8 cellular contexts compared by ENCODE assay signal in the genomic region with DNA sequence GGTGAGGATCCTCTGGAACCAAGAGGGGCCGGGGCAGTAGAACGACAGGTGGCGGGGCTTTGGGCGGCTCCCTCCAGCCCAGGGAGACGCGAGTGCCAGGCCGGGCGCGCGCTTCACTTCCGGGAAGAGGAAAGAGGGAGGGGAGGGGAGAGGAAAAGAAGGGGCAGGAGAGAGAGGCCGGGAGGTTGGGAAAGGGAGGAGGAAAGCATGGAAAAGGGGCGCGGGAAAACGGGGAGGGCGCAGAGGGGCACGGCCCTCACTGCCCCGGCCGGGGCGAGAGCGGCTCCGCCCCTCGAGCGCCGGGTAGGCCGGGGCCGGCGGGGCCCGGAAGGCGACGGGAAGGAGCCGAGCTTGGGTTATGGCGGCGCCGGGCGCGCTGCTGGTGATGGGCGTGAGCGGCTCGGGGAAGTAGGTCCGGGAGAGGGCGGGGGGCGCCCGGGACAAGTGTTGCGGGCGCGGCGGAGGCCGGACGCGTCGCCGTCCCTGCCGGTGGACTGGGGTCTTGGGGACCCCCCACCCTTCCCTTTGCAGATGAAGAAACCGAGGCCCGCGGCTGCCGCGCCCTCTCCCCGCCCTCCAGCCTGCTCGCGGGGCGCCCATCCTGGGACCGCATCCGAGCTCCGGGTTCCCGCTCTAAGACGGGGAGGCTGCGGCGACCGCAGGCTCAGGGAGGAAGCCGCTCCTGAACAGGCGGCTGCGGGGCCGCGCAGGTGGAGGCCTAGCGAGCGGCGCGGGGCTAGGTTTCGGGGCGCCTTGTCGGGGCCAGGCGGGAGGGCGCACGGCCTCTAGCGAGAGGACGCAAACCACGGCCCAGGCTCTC. TPM values are rescaled to one million over a fixed set of nuclear protein-coding genes. Genes with fewer than 3 reads are reported as not detected.
A peak's percentile ranks its signal among the peaks of the same experiment; 100 is the strongest.
DNase-seq lines count a peak whose midpoint lies in the region; ATAC-seq and TF ChIP-seq lines count a peak whose summit lies in the region.

IDNK (plus strand) TSS at position 330 of the 820 bp plus-strand sequence; CDS start at position 359, 29 bp downstream.

- no peaks in the 10 kb centered on the region for H3K9me2 ChIP-seq in PC-3 (replicated peaks; ENCODE audit: low read length)

- H3K36me3 ChIP-seq in Caco-2 (ENCODE audit: control insufficient read depth, insufficient read depth, low read length), result no peaks in the 10 kb centered on the region
- H3K36me3 ChIP-seq in PC-3 (ENCODE audit: low read depth, low read length), result no peaks in the 10 kb centered on the region
- H3K36me3 ChIP-seq in stomach smooth muscle (ENCODE audit: control insufficient read depth in 2 of 2, insufficient read depth in 2 of 2, low read length in 2 of 2), result peaks cover 2 to 8% of the 10 kb centered on the region in 2 donors

- POLR2A ChIA-PET in Caco-2 (lab: Charles Lee) (interaction anchor here (0.6 kb wide), 1 partner anchor 9 kb away, joined by 3 read pairs; no protein-coding TSS in a partner anchor), PC-3 (lab: Charles Lee; ENCODE audit: unreplicated experiment) (no interaction called here)

- H3K4me3 ChIP-seq in Caco-2 (ENCODE audit: low read depth, low read length), result peak within 1 kb of the TSS; percentile 65
- peak within 1 kb of the TSS; percentile 85 for H3K4me3 ChIP-seq in PC-3 (ENCODE audit: low read length)
- peak within 1 kb of the TSS; percentile 58 to 81 for H3K4me3 ChIP-seq in stomach smooth muscle (ENCODE audit: low read length in 2 of 2)

- TF ChIP-seq CTCF in Caco-2 (IDR thresholded peaks at IDR 0.05; ENCODE audit: insufficient read depth in 1 of 2, low read depth in 1 of 2, low read length in 1 of 2, severe bottlenecking in 1 of 2, unreplicated experiment in 1 of 2) (no peak), PC-3 (conservative IDR thresholded peaks at IDR 0.05; ENCODE audit: low read depth, low read length) (no peak), nephron progenitor cell (IDR thresholded peaks at IDR 0.05) (no peak)

- H3K4me1 Mint-ChIP-seq in Caco-2 (ENCODE audit: low read depth, unreplicated experiment), result peaks cover 20% of the 10 kb centered on the region
- peaks cover 22% of the 10 kb centered on the region for H3K4me1 Mint-ChIP-seq in activated T-helper 2 cell treated with anti-CD3 and anti-CD28 coated beads, Interferon-gamma antibody, Interleukin-2, Interleukin-4, amounts not matched to agents 10 μg/mL and 5 μg/mL and 100 μg/mL, durations not matched to agents 14 hours and 24 hours and 36 hours (ENCODE audit: low read depth)
- H3K4me1 Mint-ChIP-seq in nephron progenitor cell, result peaks cover 24% of the 10 kb centered on the region

- H3K9me3 ChIP-seq in Caco-2 (no peaks in the 10 kb centered on the region), PC-3 (ENCODE audit: low read length) (no peaks in the 10 kb centered on the region), stomach smooth muscle (ENCODE audit: control insufficient read depth in 2 of 2, low read length in 2 of 2) (no peaks in the 10 kb centered on the region)

- H3K4me1 ChIP-seq in Caco-2 (peaks cover 14% of the 10 kb centered on the region), PC-3 (ENCODE audit: insufficient read depth, low read length) (peaks cover 9% of the 10 kb centered on the region; the same call in 1 of the 2 replicates), stomach smooth muscle (ENCODE audit: control insufficient read depth, insufficient read depth, low read length) (no peaks in the 10 kb centered on the region)

- no peaks in the 10 kb centered on the region for H3F3A ChIP-seq in PC-3 (ENCODE audit: low read length, unreplicated experiment)

- H3K4me3 Mint-ChIP-seq in Caco-2 (ENCODE audit: unreplicated experiment), result peak within 1 kb of the TSS; percentile 84
- H3K4me3 Mint-ChIP-seq in activated T-helper 2 cell treated with anti-CD3 and anti-CD28 coated beads, Interferon-gamma antibody, Interleukin-2, Interleukin-4, amounts not matched to agents 10 μg/mL and 5 μg/mL and 100 μg/mL, durations not matched to agents 14 hours and 24 hours and 36 hours (ENCODE audit: low read depth), result peak within 1 kb of the TSS; percentile 90
- H3K4me3 Mint-ChIP-seq in nephron progenitor cell, result peak within 1 kb of the TSS; percentile 87

- CTCF ChIA-PET in Caco-2 (lab: Charles Lee), result no interaction called here
- CTCF ChIA-PET in PC-3 (lab: Charles Lee), result interaction anchor here (0.6 kb wide), 1 partner anchor 692 kb away, joined by 6 read pairs; no protein-coding TSS in a partner anchor

- peak; percentile 59 to 77 for DNase-seq in Caco-2
- peak; percentile 54 for DNase-seq in PC-3
- peak; percentile 63 for DNase-seq in activated T-helper 2 cell treated with anti-CD3 and anti-CD28 coated beads, Interferon-gamma antibody, Interleukin-2, Interleukin-4, amounts not matched to agents 10 μg/mL and 5 μg/mL and 100 μg/mL, durations not matched to agents 14 hours and 24 hours and 36 hours (ENCODE audit: low spot score)
- peak; percentile 51 for DNase-seq in fibroblast of peridontal ligament (ENCODE audit: extremely low read depth)
- peak; percentile 74 for DNase-seq in nephron progenitor cell

- ATAC-seq in GM19452 (IDR thresholded peaks at IDR 0.05; ENCODE audit: unreplicated experiment) (peak; percentile 86), HG03565 (IDR thresholded peaks at IDR 0.05; ENCODE audit: unreplicated experiment) (peak; percentile 70), PC-3 (peak; percentile 72)

- intact Hi-C loops in Caco-2 (cut with micrococcal nuclease; ENCODE audit: unreplicated experiment) (loop anchor here (1.0 to 10.0 kb wide), 2 partner anchors 14 to 302 kb away; partner anchors contain the start of gene KIF27), PC-3 (cut with micrococcal nuclease) (loop anchor here (5.0 kb wide), 1 partner anchor 84 kb away; the partner anchor contains the start of gene UBQLN1)
- intact Hi-C loops in activated T-helper 2 cell treated with anti-CD3 and anti-CD28 coated beads, Interferon-gamma antibody, Interleukin-2, Interleukin-4, amounts not matched to agents 10 μg/mL and 5 μg/mL and 100 μg/mL, durations not matched to agents 14 hours and 24 hours and 36 hours (cut with micrococcal nuclease), result loop anchor here (1.0 to 5.0 kb wide), 4 partner anchors 84 to 357 kb away; partner anchors contain the start of genes GKAP1, HNRNPK, KIF27 and RMI1

- H3K27ac ChIP-seq in PC-3 (ENCODE audit: low read length) (peak within 1 kb of the TSS; percentile 34), stomach smooth muscle (ENCODE audit: low read length) (peak within 1 kb of the TSS; percentile 62)

- H3K27me3 ChIP-seq in Caco-2 (replicated peaks; ENCODE audit: control insufficient read depth, insufficient read depth, low read length) (no peaks in the 10 kb centered on the region), PC-3 (ENCODE audit: low read length) (no peaks in the 10 kb centered on the region), stomach smooth muscle (ENCODE audit: control insufficient read depth in 1 of 2, insufficient read depth in 2 of 2, low read length in 2 of 2) (peaks cover 0 to 2% of the 10 kb centered on the region in 2 donors)

- peak within 1 kb of the TSS; percentile 83 for H3K27ac Mint-ChIP-seq in Caco-2 (ENCODE audit: unreplicated experiment)
- peak within 1 kb of the TSS; percentile 99 for H3K27ac Mint-ChIP-seq in activated T-helper 2 cell treated with anti-CD3 and anti-CD28 coated beads, Interferon-gamma antibody, Interleukin-2, Interleukin-4, amounts not matched to agents 10 μg/mL and 5 μg/mL and 100 μg/mL, durations not matched to agents 14 hours and 24 hours and 36 hours
- no peak within 1 kb of the TSS for H3K27ac Mint-ChIP-seq in nephron progenitor cell

- H3K4me2 ChIP-seq in PC-3 (ENCODE audit: low read length), result peak within 1 kb of the TSS; percentile 96

- H3K9ac ChIP-seq in PC-3 (ENCODE audit: low read length), result peak within 1 kb of the TSS; percentile 85
- peak within 1 kb of the TSS; percentile 86 to 88 for H3K9ac ChIP-seq in stomach smooth muscle (ENCODE audit: low read length in 2 of 2)

- no peaks in the 10 kb centered on the region for H4K20me1 ChIP-seq in PC-3 (ENCODE audit: low read length)

- H3K27me3 Mint-ChIP-seq in Caco-2 (ENCODE audit: insufficient read depth, unreplicated experiment) (no peaks in the 10 kb centered on the region), nephron progenitor cell (ENCODE audit: low read depth, poor library complexity) (peaks cover 6% of the 10 kb centered on the region)
- peaks cover 8% of the 10 kb centered on the region for H3K27me3 Mint-ChIP-seq in activated T-helper 2 cell treated with anti-CD3 and anti-CD28 coated beads, Interferon-gamma antibody, Interleukin-2, Interleukin-4, amounts not matched to agents 10 μg/mL and 5 μg/mL and 100 μg/mL, durations not matched to agents 14 hours and 24 hours and 36 hours (ENCODE audit: low read depth)

- BruUV-seq in Caco-2 (replicated peaks; lab: Mats Ljungman, UMichigan) (TSS peak; percentile 40), PC-3 (replicated peaks; lab: Mats Ljungman, UMichigan) (no TSS peak)

- peak within 1 kb of the TSS; percentile 90 for H2AFZ ChIP-seq in PC-3 (ENCODE audit: low read length)

- H3K79me2 ChIP-seq in PC-3 (ENCODE audit: low read length), result no peaks in the 10 kb centered on the region

- H3K9me3 Mint-ChIP-seq in Caco-2 (ENCODE audit: unreplicated experiment) (no peaks in the 10 kb centered on the region), nephron progenitor cell (no peaks in the 10 kb centered on the region)
- H3K9me3 Mint-ChIP-seq in activated T-helper 2 cell treated with anti-CD3 and anti-CD28 coated beads, Interferon-gamma antibody, Interleukin-2, Interleukin-4, amounts not matched to agents 10 μg/mL and 5 μg/mL and 100 μg/mL, durations not matched to agents 14 hours and 24 hours and 36 hours, result no peaks in the 10 kb centered on the region

- H3K36me3 Mint-ChIP-seq in Caco-2 (ENCODE audit: insufficient read depth, unreplicated experiment), result peaks cover 13% of the 10 kb centered on the region
- H3K36me3 Mint-ChIP-seq in activated T-helper 2 cell treated with anti-CD3 and anti-CD28 coated beads, Interferon-gamma antibody, Interleukin-2, Interleukin-4, amounts not matched to agents 10 μg/mL and 5 μg/mL and 100 μg/mL, durations not matched to agents 14 hours and 24 hours and 36 hours (ENCODE audit: low read depth), result peaks cover 12% of the 10 kb centered on the region
- peaks cover 13% of the 10 kb centered on the region for H3K36me3 Mint-ChIP-seq in nephron progenitor cell (ENCODE audit: low read depth)

RNA-seq across cellular contexts. Expression of gene IDNK, which starts in this region (rescaled TPM):
- total RNA-seq in Caco-2 (2022), result 4.3 and 5.1 TPM in 2 replicates
- 1.4 and 2.8 TPM in 2 replicates for total RNA-seq in PC-3 (2014; rRNA removed)
- 4.9 and 5.1 TPM in 2 replicates for total RNA-seq in activated T-helper 2 cell treated with anti-CD3 and anti-CD28 coated beads, Interferon-gamma antibody, Interleukin-2, Interleukin-4, amounts not matched to agents 10 μg/mL and 5 μg/mL and 100 μg/mL, durations not matched to agents 14 hours and 24 hours and 36 hours

Comparison
In these comparisons a context has a peak if more than half of its experiments do, and no peak if none do; other contexts are left out.
1. Peak in every context shown above with its lines: DNase-seq, ATAC-seq, H3K4me3 ChIP-seq and H3K27ac ChIP-seq.